8 cellular contexts compared by ENCODE assay signal in the genomic region with DNA sequence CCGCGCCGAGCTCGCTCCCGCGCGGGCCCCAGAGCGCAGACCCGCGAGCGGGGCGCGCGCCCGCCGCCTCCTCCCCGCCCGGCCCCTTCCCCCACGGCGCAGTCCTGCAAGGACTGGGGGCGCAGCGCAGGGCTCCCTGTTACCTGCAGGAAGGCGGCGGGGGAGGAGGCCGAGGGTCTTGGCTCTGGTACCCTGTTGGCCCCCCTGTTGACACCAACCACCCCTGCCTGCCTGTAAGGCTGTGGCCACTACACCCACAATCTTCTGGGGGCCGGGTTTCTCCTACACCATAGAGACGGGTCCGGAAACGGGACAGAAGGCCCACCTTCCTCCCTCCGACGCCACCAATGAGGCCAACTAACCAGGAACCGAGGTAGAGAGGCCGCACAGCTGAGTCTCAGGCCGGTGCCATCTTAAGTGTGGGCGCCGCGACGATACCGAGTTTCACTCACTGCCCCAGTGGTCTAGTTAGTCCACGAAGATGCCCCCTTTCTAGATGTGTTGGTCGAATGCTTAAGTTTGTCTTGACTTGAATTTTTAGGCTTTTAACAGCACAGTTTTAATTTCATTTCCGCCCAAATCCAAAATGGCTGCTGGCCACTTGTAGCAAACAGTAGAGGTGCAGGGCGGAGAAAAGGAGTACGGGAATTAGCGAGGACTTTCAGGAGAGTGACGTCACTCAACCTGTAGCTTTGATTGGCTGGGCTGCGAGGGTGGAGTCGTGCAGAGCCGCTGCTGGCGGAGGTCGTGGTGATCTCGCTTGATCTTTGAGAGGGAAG. TPM values are rescaled to one million over a fixed set of nuclear protein-coding genes. Genes with fewer than 3 reads are reported as not detected.
DNase-seq lines count a peak whose midpoint lies in the region; ATAC-seq and TF ChIP-seq lines count a peak whose summit lies in the region.

A gene with protein sequence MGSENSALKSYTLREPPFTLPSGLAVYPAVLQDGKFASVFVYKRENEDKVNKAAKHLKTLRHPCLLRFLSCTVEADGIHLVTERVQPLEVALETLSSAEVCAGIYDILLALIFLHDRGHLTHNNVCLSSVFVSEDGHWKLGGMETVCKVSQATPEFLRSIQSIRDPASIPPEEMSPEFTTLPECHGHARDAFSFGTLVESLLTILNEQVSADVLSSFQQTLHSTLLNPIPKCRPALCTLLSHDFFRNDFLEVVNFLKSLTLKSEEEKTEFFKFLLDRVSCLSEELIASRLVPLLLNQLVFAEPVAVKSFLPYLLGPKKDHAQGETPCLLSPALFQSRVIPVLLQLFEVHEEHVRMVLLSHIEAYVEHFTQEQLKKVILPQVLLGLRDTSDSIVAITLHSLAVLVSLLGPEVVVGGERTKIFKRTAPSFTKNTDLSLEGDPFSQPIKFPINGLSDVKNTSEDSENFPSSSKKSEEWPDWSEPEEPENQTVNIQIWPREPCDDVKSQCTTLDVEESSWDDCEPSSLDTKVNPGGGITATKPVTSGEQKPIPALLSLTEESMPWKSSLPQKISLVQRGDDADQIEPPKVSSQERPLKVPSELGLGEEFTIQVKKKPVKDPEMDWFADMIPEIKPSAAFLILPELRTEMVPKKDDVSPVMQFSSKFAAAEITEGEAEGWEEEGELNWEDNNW (minus strand): TSS at position 252 of the 779 bp plus-strand sequence. CDS start 5,056 bp downstream, outside the sequence.

- H3K4me3 ChIP-seq in HFF-Myc (replicated peaks; ENCODE audit: low read depth, low read length), result peak within 1 kb of the TSS; percentile 79
- H3K4me3 ChIP-seq in gastroesophageal sphincter, result peak within 1 kb of the TSS; percentile 66 to 99
- peak within 1 kb of the TSS; percentile 88 to 89 for H3K4me3 ChIP-seq in neutrophil (ENCODE audit: low read depth in 1 of 2, low read length in 1 of 2)

- H3K36me3 ChIP-seq in gastroesophageal sphincter (no peaks in the 10 kb centered on the region), neutrophil (peaks cover under 1% of the 10 kb centered on the region)

- H3K4me1 ChIP-seq in gastroesophageal sphincter, result peaks cover 5 to 31% (median 11%) of the 10 kb centered on the region in 3 donors
- H3K4me1 ChIP-seq in neutrophil (ENCODE audit: control insufficient read depth in 1 of 2, insufficient read depth in 1 of 2, low read depth in 1 of 2, low read length in 1 of 2), result peaks cover 19 to 40% of the 10 kb centered on the region in 2 experiments

- H3K27ac Mint-ChIP-seq in activated naive CD4-positive, alpha-beta T cell treated with anti-CD3 and anti-CD28 coated beads, Interleukin-2, amount 10 ng/mL, durations not matched to agents 7 days and 5 days, result peak within 1 kb of the TSS; percentile 95

- TF ChIP-seq CTCF in HFF-Myc (IDR thresholded peaks at IDR 0.05; ENCODE audit: low read depth, low read length, missing control alignments), result no peak
- no peak for TF ChIP-seq CTCF in gastroesophageal sphincter (IDR thresholded peaks at IDR 0.05)
- peak; percentile 39 for TF ChIP-seq CTCF in neutrophil (IDR thresholded peaks at IDR 0.05)

- ATAC-seq in gastroesophageal sphincter, result peak; percentile 99

- peaks cover 18% of the 10 kb centered on the region for H3K27me3 Mint-ChIP-seq in activated naive CD4-positive, alpha-beta T cell treated with anti-CD3 and anti-CD28 coated beads, Interleukin-2, amount 10 ng/mL, durations not matched to agents 7 days and 5 days

- peaks cover 13% of the 10 kb centered on the region for H3K36me3 Mint-ChIP-seq in activated naive CD4-positive, alpha-beta T cell treated with anti-CD3 and anti-CD28 coated beads, Interleukin-2, amount 10 ng/mL, durations not matched to agents 7 days and 5 days

- DNase-seq in GM03348 (ENCODE audit: low spot score), result peak; percentile 97
- DNase-seq in HFF-Myc (ENCODE audit: extremely low read depth, low read depth), result peak; percentile 97
- peak; percentile 99 for DNase-seq in NAMALWA (ENCODE audit: low spot score)
- peak; percentile 98 for DNase-seq in SK-N-DZ (ENCODE audit: low spot score)
- DNase-seq in activated naive CD4-positive, alpha-beta T cell treated with anti-CD3 and anti-CD28 coated beads, Interleukin-2, amount 10 ng/mL, durations not matched to agents 7 days and 5 days, result peak; percentile 93
- peak; percentile 77 to 97 (median 92) for DNase-seq in substantia nigra (lab: John Stamatoyannopoulos, UW)

- H3K9me3 Mint-ChIP-seq in activated naive CD4-positive, alpha-beta T cell treated with anti-CD3 and anti-CD28 coated beads, Interleukin-2, amount 10 ng/mL, durations not matched to agents 7 days and 5 days, result no peaks in the 10 kb centered on the region

- WGBS in gastroesophageal sphincter (ENCODE audit: low coverage in 1 of 2), 2 donors, result 0% methylated on average over 8 to 17 of the region's 52 CpGs

- TF ChIP-seq POLR2A in gastroesophageal sphincter (IDR thresholded peaks at IDR 0.05), result peak; percentile 56 to 67

- no peak for TF ChIP-seq EP300 in gastroesophageal sphincter (IDR thresholded peaks at IDR 0.05)

- CTCF ChIA-PET in activated naive CD4-positive, alpha-beta T cell treated with anti-CD3 and anti-CD28 coated beads, Interleukin-2, amount 10 ng/mL, durations not matched to agents 7 days and 5 days (lab: Charles Lee), result interaction anchor here (2.0 kb wide), 1 partner anchor 14 kb away, joined by 6 read pairs; no protein-coding TSS in a partner anchor

- H3K27me3 ChIP-seq in gastroesophageal sphincter, result no peaks in the 10 kb centered on the region
- H3K27me3 ChIP-seq in neutrophil, result peaks cover 22% of the 10 kb centered on the region

- peak within 1 kb of the TSS; percentile 98 to 99 (median 98) for H3K27ac ChIP-seq in gastroesophageal sphincter
- peak within 1 kb of the TSS; percentile 97 for H3K27ac ChIP-seq in neutrophil
- H3K27ac ChIP-seq in substantia nigra (ENCODE audit: low read depth, low read length, poor library complexity, severe bottlenecking), result peak within 1 kb of the TSS; percentile 99

- H3K4me3 Mint-ChIP-seq in activated naive CD4-positive, alpha-beta T cell treated with anti-CD3 and anti-CD28 coated beads, Interleukin-2, amount 10 ng/mL, durations not matched to agents 7 days and 5 days, result peak within 1 kb of the TSS; percentile 72

- H3K4me1 Mint-ChIP-seq in activated naive CD4-positive, alpha-beta T cell treated with anti-CD3 and anti-CD28 coated beads, Interleukin-2, amount 10 ng/mL, durations not matched to agents 7 days and 5 days, result peaks cover 48% of the 10 kb centered on the region

- H3K9me3 ChIP-seq in gastroesophageal sphincter, result no peaks in the 10 kb centered on the region
- no peaks in the 10 kb centered on the region for H3K9me3 ChIP-seq in neutrophil

RNA-seq across cellular contexts. Expression of the gene that starts here (rescaled TPM):
- polyA plus RNA-seq in SK-N-DZ (2014; cell fraction: cytosol; rRNA removed), result 5.8 and 7.1 TPM in 2 replicates
- 11.7 and 14.3 TPM in 2 replicates for polyA plus RNA-seq in SK-N-DZ (2014; cell fraction: nucleus; rRNA removed)
- total RNA-seq in gastroesophageal sphincter, result 10 to 100 TPM; 10.5 to 14.2 (median 11.9) TPM

Comparison
In these comparisons a context has a peak if more than half of its experiments do, and no peak if none do; other contexts are left out.
1. Peak in every context shown above with its lines: DNase-seq, ATAC-seq, H3K4me3 ChIP-seq and H3K27ac ChIP-seq.